8 cellular contexts compared by ENCODE assay signal in genomic region chr2:105873721-105874120, GRCh38.
DNase-seq lines count a peak whose midpoint lies in the region; ATAC-seq lines count a peak whose summit lies in the region.

No MANE protein-coding gene starts in this region.

- H2AFZ ChIP-seq in Karpas-422 (ENCODE audit: low read length): no peak overlapping the region

- H3K27ac Mint-ChIP-seq in activated CD4-positive, alpha-beta T cell treated with anti-CD3 and anti-CD28 coated beads for 36 hours: peak overlapping the region; percentile 75

- intact Hi-C loops in activated CD4-positive, alpha-beta T cell treated with anti-CD3 and anti-CD28 coated beads for 36 hours (cut with DNase I, micrococcal nuclease): loop anchor here in 1 of 2 experiments (2.0 to 5.0 kb wide), 2 partner anchors 17 to 54 kb away; no protein-coding TSS in a partner anchor

- no peak overlapping the region for H3K27ac ChIP-seq in Karpas-422 (ENCODE audit: low read length)

- no peak overlapping the region for H3K4me2 ChIP-seq in Karpas-422 (ENCODE audit: low read depth, low read length, poor library complexity, severe bottlenecking)

- no peaks in the 10 kb centered on the region for H3K9me2 ChIP-seq in Karpas-422 (replicated peaks; ENCODE audit: insufficient read depth, low read length)

- no peaks in the 10 kb centered on the region for H3K4me1 ChIP-seq in Karpas-422 (ENCODE audit: low read length)

- no peaks in the 10 kb centered on the region for H3K9me3 Mint-ChIP-seq in activated CD4-positive, alpha-beta T cell treated with anti-CD3 and anti-CD28 coated beads for 36 hours (ENCODE audit: low read depth)

- no peaks in the 10 kb centered on the region for H3K9me3 ChIP-seq in Karpas-422 (ENCODE audit: low read length)

- POLR2A ChIA-PET in activated CD4-positive, alpha-beta T cell treated with anti-CD3 and anti-CD28 coated beads for 36 hours (lab: Charles Lee): no interaction called here

- H3K27me3 ChIP-seq in Karpas-422 (ENCODE audit: low read length): no peaks in the 10 kb centered on the region

- H3K4me3 ChIP-seq in Karpas-422 (ENCODE audit: low read length): no peak overlapping the region

- H4K20me1 ChIP-seq in Karpas-422 (ENCODE audit: insufficient read depth, low read depth, low read length): 0 out of 2 replicates have a peak, but pooled peaks cover 3% of the 10 kb centered on the region

- H3K36me3 ChIP-seq in Karpas-422 (ENCODE audit: insufficient read depth, low read length): no peaks in the 10 kb centered on the region

- H3K4me3 Mint-ChIP-seq in activated CD4-positive, alpha-beta T cell treated with anti-CD3 and anti-CD28 coated beads for 36 hours: peak overlapping the region; percentile 51

- H3K79me2 ChIP-seq in Karpas-422 (ENCODE audit: low read length): no peaks in the 10 kb centered on the region

- CTCF ChIA-PET in activated CD4-positive, alpha-beta T cell treated with anti-CD3 and anti-CD28 coated beads for 36 hours (lab: Charles Lee): interaction anchor here (0.7 to 1.2 kb wide), 6 partner anchors 9 to 142 kb away, joined by 3 to 6 read pairs (median 4); no protein-coding TSS in a partner anchor

- peak; percentile 78 for ATAC-seq in GM19043 (IDR thresholded peaks at IDR 0.05; ENCODE audit: low read depth, unreplicated experiment)
- peak; percentile 86 for ATAC-seq in HG03108 (IDR thresholded peaks at IDR 0.05; ENCODE audit: unreplicated experiment)
- ATAC-seq in activated CD4-positive, alpha-beta T cell treated with anti-CD3 and anti-CD28 coated beads for 36 hours: peak; percentile 90

- DNase-seq in ACHN (peak; percentile 65), fibroblast of peridontal ligament (ENCODE audit: extremely low read depth) (peak; percentile 58), Karpas-422 (no peak), NCI-H187 (lab: John Stamatoyannopoulos, UW) (no peak)
- peak; percentile 83 for DNase-seq in activated CD4-positive, alpha-beta T cell treated with anti-CD3 and anti-CD28 coated beads for 36 hours
- DNase-seq in stimulated activated CD4-positive, alpha-beta T cell treated with anti-CD3 and anti-CD28 coated beads, Interleukin-4, amount 100 ng/mL, for 4 hours: peak; percentile 48 to 67

- H3K36me3 Mint-ChIP-seq in activated CD4-positive, alpha-beta T cell treated with anti-CD3 and anti-CD28 coated beads for 36 hours (ENCODE audit: low read depth): peaks cover 68% of the 10 kb centered on the region

- no peak overlapping the region for H3K9ac ChIP-seq in Karpas-422 (ENCODE audit: low read length)

- peaks cover 99% of the 10 kb centered on the region for H3K4me1 Mint-ChIP-seq in activated CD4-positive, alpha-beta T cell treated with anti-CD3 and anti-CD28 coated beads for 36 hours

- in situ Hi-C loops in ACHN (cut with HindIII; ENCODE audit: low pct_ligation_motif_present, low pct_unique_long_range_greater_than_20kb, low sequenced_read_pairs): no loop called here

- no peaks in the 10 kb centered on the region for H3K27me3 Mint-ChIP-seq in activated CD4-positive, alpha-beta T cell treated with anti-CD3 and anti-CD28 coated beads for 36 hours

Comparison
In these comparisons a context has a peak if more than half of its experiments do, and no peak if none do; other contexts are left out.
1. DNase-seq: peak in ACHN (single experiment), activated CD4-positive, alpha-beta T cell treated with anti-CD3 and anti-CD28 coated beads for 36 hours (single experiment), fibroblast of peridontal ligament (single experiment) and stimulated activated CD4-positive, alpha-beta T cell treated with anti-CD3 and anti-CD28 coated beads, Interleukin-4, amount 100 ng/mL, for 4 hours (2 of 2); none in Karpas-422 (single experiment) and NCI-H187 (0 of 2).
2. Peak in every context shown above with its lines, with median percentiles within 50 percentile points of each other: ATAC-seq.